12 cellular contexts compared by ENCODE assay signal in the genomic region with DNA sequence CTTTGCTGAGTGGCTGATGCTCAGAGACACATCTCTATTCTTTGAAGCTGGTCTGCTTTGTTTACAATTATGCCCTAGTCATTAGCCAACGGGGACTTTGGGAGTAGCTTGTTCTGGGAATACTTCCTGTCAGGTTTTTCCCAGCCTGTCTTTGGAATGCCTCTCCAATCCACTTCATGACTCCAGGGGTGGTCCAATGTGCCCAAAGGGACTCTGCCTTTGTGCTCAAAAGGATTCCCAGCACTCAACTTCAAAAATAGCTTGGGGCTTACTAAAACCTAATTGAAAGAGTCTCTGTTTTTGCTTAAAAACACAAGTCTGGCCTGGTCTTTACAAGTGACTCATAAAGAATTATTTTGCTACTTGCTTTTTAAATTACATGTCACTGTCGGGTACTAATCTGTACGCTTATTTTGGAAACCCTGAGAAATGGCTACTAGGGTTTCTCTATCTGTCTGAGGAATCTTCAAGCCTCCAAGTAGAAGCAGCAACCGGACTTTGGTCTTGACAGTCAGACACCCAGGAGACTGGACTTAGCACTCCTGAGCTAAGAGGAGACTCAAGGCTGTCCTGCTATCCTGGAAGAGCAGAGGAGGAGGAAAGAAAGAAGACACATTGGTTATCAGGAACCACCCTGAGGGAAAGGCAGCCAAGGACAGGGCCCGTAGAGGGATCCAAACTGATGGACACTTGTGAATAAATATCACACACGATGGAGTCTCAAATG. TPM values are rescaled to one million over a fixed set of nuclear protein-coding genes. Genes with fewer than 3 reads are reported as not detected.
DNase-seq lines count a peak whose midpoint lies in the region; FAIRE-seq and TF ChIP-seq lines count a peak whose summit lies in the region.
"Had no signal": no experiment of that assay in that cellular context is flagged by ENCODE, and none has a peak within 500 bp of the region (broad histone marks: within the 10 kb centered on the region; RNA-seq: fewer than 3 reads in every experiment).

No MANE protein-coding gene starts in this region.

- peaks cover 12% of the 10 kb centered on the region for H3K4me1 Mint-ChIP-seq in T-helper 2 cell treated with Interferon-gamma antibody and Interleukin-4, amounts not matched to agents 5 μg/mL and 100 μg/mL, for 36 hours (ENCODE audit: low read depth)

- CTCF ChIA-PET in SK-N-SH (lab: Yijun Ruan, JAX): interaction anchor here (1.2 to 1.9 kb wide), 2 partner anchors 26 to 451 kb away, joined by 3 to 5 read pairs; no protein-coding TSS in a partner anchor

- no peak for TF ChIP-seq POLR2A in thyroid gland (IDR thresholded peaks at IDR 0.05)

- POLR2A ChIA-PET in SK-N-SH (lab: Yijun Ruan, JAX): no interaction called here

- H3K27me3 ChIP-seq in SK-N-SH (ENCODE audit: insufficient read depth) (no peaks in the 10 kb centered on the region), small intestine (ENCODE audit: control insufficient read depth in 2 of 2, insufficient read depth in 2 of 2, low read length in 2 of 2) (no peaks in the 10 kb centered on the region), thyroid gland (no peaks in the 10 kb centered on the region)
- H3K27me3 ChIP-seq: transverse colon had no signal

- peak overlapping the region; percentile 12; the same call in 1 of the 2 replicates for H3K4me2 ChIP-seq in SK-N-SH

- TF ChIP-seq CTCF in SK-N-SH (IDR thresholded peaks at IDR 0.05): no peak
- TF ChIP-seq CTCF in fibroblast of villous mesenchyme (IDR thresholded peaks at IDR 0.05; ENCODE audit: insufficient read depth, low read depth, low read length): no peak
- TF ChIP-seq CTCF in thyroid gland (IDR thresholded peaks at IDR 0.05): no peak

- peak overlapping the region in 1 of 2 experiments; percentile 85; a peak in 2 of 4 replicates for H3K27ac ChIP-seq in SK-N-SH (ENCODE audit: low read depth in 2 of 2, low read length in 1 of 2)
- H3K27ac ChIP-seq in small intestine (ENCODE audit: low read depth in 1 of 2, low read length in 1 of 2): no peak overlapping the region
- peak overlapping the region in 1 of 3 donors; percentile 10 for H3K27ac ChIP-seq in thyroid gland
- H3K27ac ChIP-seq: transverse colon had no signal

- no peaks in the 10 kb centered on the region for H3K36me3 ChIP-seq in SK-N-SH (replicated peaks in 1 of 2; ENCODE audit: control insufficient read depth in 1 of 2, insufficient read depth in 2 of 2, low read length in 1 of 2)
- H3K36me3 ChIP-seq in small intestine (ENCODE audit: control insufficient read depth in 2 of 2, insufficient read depth in 2 of 2, low read length in 2 of 2): no peaks in the 10 kb centered on the region
- no peaks in the 10 kb centered on the region for H3K36me3 ChIP-seq in thyroid gland
- H3K36me3 ChIP-seq: transverse colon had no signal

- H3F3A ChIP-seq in SK-N-SH (replicated peaks; ENCODE audit: insufficient read depth): peaks cover 3% of the 10 kb centered on the region

- FAIRE-seq in small intestine (lab: Jason Lieb, UNC): no peak

- peak overlapping the region; percentile 75; the same call in 1 of the 2 replicates for H2AFZ ChIP-seq in SK-N-SH (ENCODE audit: low read depth)

- no peak for TF ChIP-seq RAD21 in SK-N-SH (IDR thresholded peaks at IDR 0.05; ENCODE audit: low read length)

- WGBS in SK-N-SH (ENCODE audit: low lambda C conversion rate): 65% methylated on average over 6 of the region's 6 CpGs
- 70 to 73% (median 70%) methylated on average over 6 of the region's 6 CpGs for WGBS in small intestine, 3 donors
- WGBS in thyroid gland, 2 donors: 72% methylated on average over 6 of the region's 6 CpGs

- H3K27me3 Mint-ChIP-seq in T-helper 2 cell treated with Interferon-gamma antibody and Interleukin-4, amounts not matched to agents 5 μg/mL and 100 μg/mL, for 36 hours (ENCODE audit: low read depth): no peaks in the 10 kb centered on the region
- H3K27me3 Mint-ChIP-seq: activated T-helper 17 cell treated with anti-CD3 and anti-CD28 coated beads, Interleukin-2, amount 50 U/mL, for 72 hours had no signal

- DNase-seq in T-helper 2 cell treated with Interferon-gamma antibody and Interleukin-4, amounts not matched to agents 5 μg/mL and 100 μg/mL, for 36 hours (ENCODE audit: low spot score): no peak
- no peak for DNase-seq in T-helper 2 cell
- DNase-seq in SK-N-SH: no peak
- peak; percentile 44 for DNase-seq in fibroblast of villous mesenchyme (ENCODE audit: low read depth)
- DNase-seq in small intestine: peak; percentile 58
- DNase-seq in NOMO-1 treated with dmso at 0.1 percent for 144 hours (lab: John Stamatoyannopoulos, UW; ENCODE audit: unreplicated experiment): no peak
- no peak for DNase-seq in thyroid gland
- no peak for DNase-seq in NCI-H446 treated with DMSO at 0.1 percent for 48 hours (lab: John Stamatoyannopoulos, UW)
- DNase-seq: stimulated activated CD4-positive, alpha-beta T cell treated with anti-CD3 and anti-CD28 coated beads, Interleukin-4, amount 100 ng/mL, for 1 hour; transverse colon had no signal

- H3K36me3 Mint-ChIP-seq in T-helper 2 cell treated with Interferon-gamma antibody and Interleukin-4, amounts not matched to agents 5 μg/mL and 100 μg/mL, for 36 hours (ENCODE audit: low read depth): no peaks in the 10 kb centered on the region
- H3K36me3 Mint-ChIP-seq: natural killer cell treated with Interleukin-12 subunit alpha and Interleukin-12 subunit beta and Interleukin-15 and Interleukin-18, amount 100 ng/mL, for 72 hours had no signal

- H3K9me3 Mint-ChIP-seq in T-helper 2 cell treated with Interferon-gamma antibody and Interleukin-4, amounts not matched to agents 5 μg/mL and 100 μg/mL, for 36 hours: no peaks in the 10 kb centered on the region
- H3K9me3 Mint-ChIP-seq: activated T-helper 17 cell treated with anti-CD3 and anti-CD28 coated beads, Interleukin-2, amount 50 U/mL, for 72 hours; natural killer cell treated with Interleukin-12 subunit alpha and Interleukin-12 subunit beta and Interleukin-15 and Interleukin-18, amount 100 ng/mL, for 72 hours had no signal

- H4K20me1 ChIP-seq in SK-N-SH (ENCODE audit: insufficient read depth): no peaks in the 10 kb centered on the region

- no peaks in the 10 kb centered on the region for H3K9me3 ChIP-seq in SK-N-SH
- H3K9me3 ChIP-seq in small intestine (ENCODE audit: control insufficient read depth, low read depth): no peaks in the 10 kb centered on the region
- H3K9me3 ChIP-seq in thyroid gland: no peaks in the 10 kb centered on the region
- H3K9me3 ChIP-seq: transverse colon had no signal

- H3K9ac ChIP-seq in SK-N-SH: peak overlapping the region; percentile 8; the same call in 1 of the 2 replicates

- H3K79me2 ChIP-seq in SK-N-SH (ENCODE audit: insufficient read depth): no peaks in the 10 kb centered on the region

- H3K4me3 Mint-ChIP-seq in T-helper 2 cell treated with Interferon-gamma antibody and Interleukin-4, amounts not matched to agents 5 μg/mL and 100 μg/mL, for 36 hours: no peak overlapping the region
- H3K4me3 Mint-ChIP-seq: activated T-helper 17 cell treated with anti-CD3 and anti-CD28 coated beads, Interleukin-2, amount 50 U/mL, for 72 hours; natural killer cell treated with Interleukin-12 subunit alpha and Interleukin-12 subunit beta and Interleukin-15 and Interleukin-18, amount 100 ng/mL, for 72 hours had no signal

- no peaks in the 10 kb centered on the region for H3K9me2 ChIP-seq in SK-N-SH

- H3K4me1 ChIP-seq in SK-N-SH (ENCODE audit: control insufficient read depth in 1 of 2, insufficient read depth in 2 of 2, low read depth in 1 of 2, low read length in 1 of 2) (peaks cover 6 to 18% of the 10 kb centered on the region in 2 experiments; a peak in 2 of 4 replicates), small intestine (ENCODE audit: control insufficient read depth in 2 of 2, insufficient read depth in 1 of 2, low read depth in 1 of 2, low read length in 1 of 2) (peaks cover 3 to 4% of the 10 kb centered on the region in 2 donors), thyroid gland (peaks cover 0 to 19% of the 10 kb centered on the region in 2 donors)

- intact Hi-C loops in thyroid gland (cut with DNase I): no loop called here

- TF ChIP-seq EP300 in SK-N-SH (IDR thresholded peaks at IDR 0.05; ENCODE audit: borderline replicate concordance in 1 of 2, low read depth in 1 of 2, low read length in 1 of 2): no peak

- peak overlapping the region; percentile 11 for H3K27ac Mint-ChIP-seq in T-helper 2 cell treated with Interferon-gamma antibody and Interleukin-4, amounts not matched to agents 5 μg/mL and 100 μg/mL, for 36 hours
- H3K27ac Mint-ChIP-seq: activated T-helper 17 cell treated with anti-CD3 and anti-CD28 coated beads, Interleukin-2, amount 50 U/mL, for 72 hours had no signal

- no peak overlapping the region for H3K4me3 ChIP-seq in SK-N-SH (ENCODE audit: low read depth in 2 of 2, low read length in 1 of 2)
- H3K4me3 ChIP-seq in fibroblast of villous mesenchyme (ENCODE audit: low read depth, low read length): no peak overlapping the region
- H3K4me3 ChIP-seq in small intestine (ENCODE audit: low read depth in 1 of 2, low read length in 2 of 2): no peak overlapping the region
- no peak overlapping the region for H3K4me3 ChIP-seq in thyroid gland (replicated peaks in 1 of 3)
- H3K4me3 ChIP-seq: transverse colon had no signal

TF ChIP-seq in SK-N-SH, 30 proteins besides CTCF, POLR2A, EP300 and RAD21:
- TF ChIP-seq TCF12 (IDR thresholded peaks at IDR 0.05) (peak; percentile 30), TEAD4 (IDR thresholded peaks at IDR 0.05; ENCODE audit: borderline replicate concordance, insufficient read depth) (no peak)

RNA-seq across cellular contexts. Expression of gene PHLDA1, which starts 20.7 kb away (rescaled TPM):
- polyA plus RNA-seq in SK-N-SH (2012; rRNA removed) (21.6 and 26.2 TPM in 2 replicates), small intestine (10 to 100 TPM in 1 of 3 donors, 1 to 10 TPM in 1, under 1 TPM in 1; 0.22 to 10.7 (median 2.2) TPM)
- polyA plus RNA-seq in SK-N-SH (2012; cell fraction: cytosol; rRNA removed): 20.1 and 20.3 TPM in 2 replicates
- 19.8 and 24.5 TPM in 2 replicates for polyA plus RNA-seq in SK-N-SH (2012; cell fraction: nucleus; rRNA removed)
- total RNA-seq in fibroblast of villous mesenchyme (68.3 and 70.4 TPM in 2 replicates), thyroid gland (10 to 100 TPM; 45.2 to 73.1 (median 57.5) TPM)

Comparison
In these comparisons a context has a peak if more than half of its experiments do, and no peak if none do; other contexts are left out.
1. DNase-seq: peak in fibroblast of villous mesenchyme (single experiment) and small intestine (single experiment); none in T-helper 2 cell treated with Interferon-gamma antibody and Interleukin-4, amounts not matched to agents 5 μg/mL and 100 μg/mL, for 36 hours (single experiment), T-helper 2 cell (0 of 5), SK-N-SH (single experiment), NOMO-1 treated with dmso at 0.1 percent for 144 hours (single experiment), thyroid gland (0 of 2) and NCI-H446 treated with DMSO at 0.1 percent for 48 hours (single experiment).